Comparison of ENCODE assay signal across 10 cellular contexts in the genomic region with DNA sequence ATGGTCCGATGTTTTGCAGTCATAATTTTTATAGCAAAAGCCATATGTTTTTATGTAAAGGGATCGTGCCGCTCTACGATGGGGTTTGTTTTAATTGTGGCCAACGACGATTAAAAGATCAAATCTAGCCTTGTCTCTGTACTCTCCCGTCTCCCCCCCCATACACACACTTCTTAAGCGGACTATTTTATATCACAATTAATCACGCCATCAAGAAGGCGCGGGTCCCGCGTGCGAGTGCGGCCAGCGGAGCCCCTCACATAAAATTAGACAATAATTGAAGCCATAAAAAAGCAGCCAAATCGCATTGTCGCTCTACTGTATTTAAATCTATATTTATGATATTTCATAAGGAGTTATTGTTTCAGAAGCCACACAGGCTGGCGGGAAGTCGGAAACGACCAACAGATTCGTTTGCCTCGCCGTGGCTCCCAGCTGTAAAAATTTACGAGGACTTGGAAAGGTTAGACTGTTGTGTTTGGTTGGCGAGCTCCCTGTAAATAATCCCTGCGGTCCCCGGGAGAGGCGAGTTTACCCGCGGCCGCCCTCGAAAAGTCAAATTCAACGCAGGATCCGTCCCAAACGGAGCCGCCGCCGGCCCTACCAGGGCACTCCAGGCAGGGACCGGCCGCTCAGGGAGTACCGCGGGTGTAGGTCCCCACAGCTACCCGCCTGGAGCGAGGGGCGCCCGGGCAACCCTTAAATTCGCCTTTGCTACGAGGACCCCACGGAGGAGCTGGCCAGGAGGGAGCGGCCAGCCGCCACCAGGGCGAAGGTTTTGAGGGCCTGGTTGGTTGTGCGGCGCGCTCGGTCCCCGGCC. TPM values are rescaled to one million over a fixed set of nuclear protein-coding genes. Genes with fewer than 3 reads are reported as not detected.
DNase-seq lines count a peak whose midpoint lies in the region; ATAC-seq and TF ChIP-seq lines count a peak whose summit lies in the region.
"Had no signal": no experiment of that assay in that cellular context is flagged by ENCODE, and none has a peak within 500 bp of the region (broad histone marks: within the 10 kb centered on the region; RNA-seq: fewer than 3 reads in every experiment).

No MANE protein-coding gene starts in this region.

- H3K27me3 Mint-ChIP-seq in CD8-positive, alpha-beta T cell (ENCODE audit: low read depth) = peaks cover 78% of the 10 kb centered on the region
- H3K27me3 Mint-ChIP-seq in endothelial cell (ENCODE audit: unreplicated experiment) = peaks cover 32% of the 10 kb centered on the region

- no peak overlapping the region for H2AK5ac ChIP-seq in trophoblast cell (ENCODE audit: low read length)

- no peak overlapping the region for H2AFZ ChIP-seq in trophoblast cell (ENCODE audit: insufficient read depth, low read length, poor library complexity)

- peak overlapping the region; percentile 43 for H3K4me3 Mint-ChIP-seq in CD8-positive, alpha-beta T cell
- H3K4me3 Mint-ChIP-seq in endothelial cell (ENCODE audit: unreplicated experiment) = peak overlapping the region; percentile 77

- H3K4me3 ChIP-seq in CD8-positive, alpha-beta T cell (ENCODE audit: low read depth, low read length) = no peak overlapping the region
- peak overlapping the region; percentile 33 for H3K4me3 ChIP-seq in trophoblast cell (ENCODE audit: low read depth, low read length)

- no peak overlapping the region for H3K27ac ChIP-seq in CD8-positive, alpha-beta T cell (ENCODE audit: low read depth, low read length)
- no peak overlapping the region for H3K27ac ChIP-seq in trophoblast cell (ENCODE audit: low read depth, low read length)

- CTCF ChIA-PET in CD8-positive, alpha-beta T cell (lab: Charles Lee) = interaction anchor here (0.7 to 1.8 kb wide), 7 partner anchors 13 to 479 kb away, joined by 3 to 10 read pairs (median 4); no protein-coding TSS in a partner anchor

- no peak overlapping the region for H3K23ac ChIP-seq in trophoblast cell (ENCODE audit: low read length)

- DNase-seq in CD8-positive, alpha-beta T cell = no peak
- DNase-seq in NCI-H1048 (lab: John Stamatoyannopoulos, UW) (peak; percentile 58), endothelial cell (ENCODE audit: low spot score) (no peak), trophoblast cell (no peak), cortex of kidney (lab: John Stamatoyannopoulos, UW) (no peak), AML-193 (lab: John Stamatoyannopoulos, UW) (no peak)
- DNase-seq in stimulated activated CD4-positive, alpha-beta T cell treated with anti-CD3 and anti-CD28 coated beads, Interleukin-4, amount 100 ng/mL, for 24 hours = no peak
- DNase-seq: caudate nucleus, SHP77 treated with DMSO at 0.1 percent for 48 hours had no signal

- no peaks in the 10 kb centered on the region for H3K79me1 ChIP-seq in trophoblast cell (ENCODE audit: low read length)

- no peak overlapping the region for H3K27ac Mint-ChIP-seq in CD8-positive, alpha-beta T cell
- no peak overlapping the region for H3K27ac Mint-ChIP-seq in endothelial cell (ENCODE audit: unreplicated experiment)

- POLR2A ChIA-PET in CD8-positive, alpha-beta T cell (lab: Charles Lee) = no interaction called here

- no peak overlapping the region for H3K4ac ChIP-seq in trophoblast cell (ENCODE audit: low read depth, low read length)

- no peaks in the 10 kb centered on the region for H3K9me3 ChIP-seq in CD8-positive, alpha-beta T cell (ENCODE audit: low read length)
- peaks cover 35% of the 10 kb centered on the region for H3K9me3 ChIP-seq in trophoblast cell (ENCODE audit: insufficient read depth, low read depth, low read length)

- H4K12ac ChIP-seq in trophoblast cell (ENCODE audit: low read depth, low read length) = no peak overlapping the region

- H3K14ac ChIP-seq in trophoblast cell (ENCODE audit: low read length) = no peak overlapping the region

- H2BK5ac ChIP-seq in trophoblast cell (ENCODE audit: low read depth, low read length, poor library complexity) = no peak overlapping the region

- WGBS in trophoblast cell (ENCODE audit: extremely low coverage, insufficient coverage, insufficient read length) = no CpG with 5 or more reads among the region's 58 CpGs

- H3K27me3 ChIP-seq in CD8-positive, alpha-beta T cell (ENCODE audit: insufficient read depth, low read length) = peaks cover 68% of the 10 kb centered on the region
- H3K27me3 ChIP-seq in trophoblast cell (ENCODE audit: insufficient read depth, low read length) = peaks cover 80% of the 10 kb centered on the region

- ATAC-seq in CD8-positive, alpha-beta T cell = no peak
- ATAC-seq in HG03521 (IDR thresholded peaks at IDR 0.05; ENCODE audit: unreplicated experiment) = no peak

- no peak overlapping the region for H3K4me2 ChIP-seq in trophoblast cell (ENCODE audit: low read length)

- no peaks in the 10 kb centered on the region for H3K9me3 Mint-ChIP-seq in CD8-positive, alpha-beta T cell
- H3K9me3 Mint-ChIP-seq in endothelial cell (ENCODE audit: unreplicated experiment) = no peaks in the 10 kb centered on the region

- H3K36me3 ChIP-seq in CD8-positive, alpha-beta T cell (ENCODE audit: insufficient read depth, low read length) = no peaks in the 10 kb centered on the region
- H3K36me3 ChIP-seq in trophoblast cell (ENCODE audit: control insufficient read depth in 1 of 2, insufficient read depth in 2 of 2, low read length in 2 of 2) = no peaks in the 10 kb centered on the region

- H3K36me3 Mint-ChIP-seq in CD8-positive, alpha-beta T cell = no peaks in the 10 kb centered on the region
- H3K36me3 Mint-ChIP-seq in endothelial cell (ENCODE audit: low read depth, unreplicated experiment) = peaks cover 4% of the 10 kb centered on the region

- no peaks in the 10 kb centered on the region for H3K79me2 ChIP-seq in trophoblast cell (ENCODE audit: control insufficient read depth, insufficient read depth, low read length, poor library complexity)

- intact Hi-C loops in CD8-positive, alpha-beta T cell (cut with DNase I, micrococcal nuclease) = loop anchor here (10.0 kb wide), 3 partner anchors 871 to 1071 kb away; partner anchors contain the start of gene SNX10 (in 1 of the 2)

- no peak overlapping the region for H4K91ac ChIP-seq in trophoblast cell (ENCODE audit: low read depth, low read length)

- no peak overlapping the region for H2BK12ac ChIP-seq in trophoblast cell (ENCODE audit: low read length)

- no peak overlapping the region for H4K8ac ChIP-seq in trophoblast cell (ENCODE audit: low read depth, low read length)

- peaks cover 37% of the 10 kb centered on the region for H3K4me1 Mint-ChIP-seq in CD8-positive, alpha-beta T cell (ENCODE audit: low read depth)
- H3K4me1 Mint-ChIP-seq in endothelial cell (ENCODE audit: unreplicated experiment) = peaks cover 36% of the 10 kb centered on the region

- peaks cover 31% of the 10 kb centered on the region for H3K4me1 ChIP-seq in CD8-positive, alpha-beta T cell (ENCODE audit: insufficient read depth, low read length)
- peaks cover 3 to 7% of the 10 kb centered on the region in 2 experiments for H3K4me1 ChIP-seq in trophoblast cell (ENCODE audit: control insufficient read depth in 1 of 2, insufficient read depth in 2 of 2, low read length in 2 of 2)

- no peak overlapping the region for H3K9ac ChIP-seq in trophoblast cell (ENCODE audit: low read length)

- no peak for TF ChIP-seq CTCF in CD8-positive, alpha-beta T cell (IDR thresholded peaks at IDR 0.05)
- TF ChIP-seq CTCF in endothelial cell (IDR thresholded peaks at IDR 0.05; ENCODE audit: unreplicated experiment) = no peak

- no peak overlapping the region for H3K18ac ChIP-seq in trophoblast cell (ENCODE audit: low read length)

- no peak overlapping the region for H2BK120ac ChIP-seq in trophoblast cell (ENCODE audit: insufficient read depth, low read length, poor library complexity)

RNA-seq across cellular contexts. Expression of gene HOXA9, which starts 0.5 kb away (rescaled TPM):
- total RNA-seq in CD8-positive, alpha-beta T cell = not detected
- 0.80 TPM for total RNA-seq in endothelial cell (ENCODE audit: unreplicated experiment)
- polyA plus RNA-seq in trophoblast cell (2013) = 1.2 and 1.5 TPM in 2 replicates

RNA-seq across cellular contexts. Expression of gene HOXA10, which starts 8.3 kb away (rescaled TPM):
- total RNA-seq in CD8-positive, alpha-beta T cell = not detected
- total RNA-seq in endothelial cell (ENCODE audit: unreplicated experiment) = not detected
- polyA plus RNA-seq in trophoblast cell (2013) = 1.5 and 2.1 TPM in 2 replicates

RNA-seq across cellular contexts. Expression of gene HOXA7, which starts 9.4 kb away (rescaled TPM):
- not detected for total RNA-seq in CD8-positive, alpha-beta T cell
- not detected for total RNA-seq in endothelial cell (ENCODE audit: unreplicated experiment)
- polyA plus RNA-seq in trophoblast cell (2013) = not detected in 2 replicates

RNA-seq across cellular contexts. Expression of gene HOXA3, which starts 13.5 kb away (rescaled TPM):
- not detected for total RNA-seq in CD8-positive, alpha-beta T cell
- 0.13 TPM for total RNA-seq in endothelial cell (ENCODE audit: unreplicated experiment)
- not detected in 2 replicates for polyA plus RNA-seq in trophoblast cell (2013)

RNA-seq across cellular contexts. Expression of gene HOXA6, which starts 18.3 kb away (rescaled TPM):
- not detected for total RNA-seq in CD8-positive, alpha-beta T cell
- not detected for total RNA-seq in endothelial cell (ENCODE audit: unreplicated experiment)
- polyA plus RNA-seq in trophoblast cell (2013) = not detected in 2 replicates
